ENCODE assay signal across 1 cellular context in genomic region chr2:85420743-85421705, GRCh38.
TF ChIP-seq lines count a peak whose summit lies in the region.

No MANE protein-coding gene starts in this region.

TF ChIP-seq in HepG2, 621 proteins besides CTCF, POLR2A, EP300 and RAD21 (continued from another document and continues in another):
- peak; percentile 20; the same call in 1 of the 2 replicates for TF ChIP-seq CENPBD1 (CRISPR knock-in tag; IDR thresholded peaks at IDR 0.05; ENCODE audit: borderline replicate concordance, low read depth)
- TF ChIP-seq ZNF746 (CRISPR knock-in tag; IDR thresholded peaks at IDR 0.05) = peak; percentile 85
- TF ChIP-seq KAT2B (IDR thresholded peaks at IDR 0.05; ENCODE audit: borderline replicate concordance, low read depth, low read length) = peak; percentile 55; the same call in 1 of the 2 replicates
- TF ChIP-seq ZNF775 (CRISPR knock-in tag; IDR thresholded peaks at IDR 0.05; ENCODE audit: borderline replicate concordance) = peak; percentile 72; the same call in 1 of the 2 replicates
- TF ChIP-seq ZNF773 (CRISPR knock-in tag; IDR thresholded peaks at IDR 0.05; ENCODE audit: borderline replicate concordance) = peak; percentile 88; the same call in 1 of the 2 replicates
- TF ChIP-seq ZNF547 (CRISPR knock-in tag; IDR thresholded peaks at IDR 0.05) = peak; percentile 58; the same call in 1 of the 2 replicates
- peak; percentile 97 for TF ChIP-seq DNMT3B (CRISPR knock-in tag; conservative IDR thresholded peaks at IDR 0.05)
- peak; percentile 63; the same call in 1 of the 2 replicates for TF ChIP-seq RORA (CRISPR knock-in tag; IDR thresholded peaks at IDR 0.05)
- 0 out of 2 replicates have a peak, but pooled peaks have one; percentile 19 for TF ChIP-seq ZBTB8A (CRISPR knock-in tag; IDR thresholded peaks at IDR 0.05; ENCODE audit: borderline replicate concordance, low read depth)
- TF ChIP-seq ARID4A (CRISPR knock-in tag; IDR thresholded peaks at IDR 0.05; ENCODE audit: borderline replicate concordance) = peak; percentile 75; the same call in 1 of the 2 replicates
- peak; percentile 81; the same call in 1 of the 2 replicates for TF ChIP-seq TARDBP (CRISPR knock-in tag; IDR thresholded peaks at IDR 0.05)
- 0 out of 2 replicates have a peak, but pooled peaks have one; percentile 45 for TF ChIP-seq ZNF576 (CRISPR knock-in tag; IDR thresholded peaks at IDR 0.05)
- TF ChIP-seq ZNF138 (CRISPR knock-in tag; IDR thresholded peaks at IDR 0.05; ENCODE audit: low read depth) = no peak
- no peak for TF ChIP-seq ZNF776 (CRISPR knock-in tag; IDR thresholded peaks at IDR 0.05)
- TF ChIP-seq REPIN1 (CRISPR knock-in tag; IDR thresholded peaks at IDR 0.05; ENCODE audit: borderline replicate concordance, low read depth) = peak; percentile 75; the same call in 1 of the 2 replicates
- peak; percentile 64; the same call in 1 of the 2 replicates for TF ChIP-seq ZNF431 (CRISPR knock-in tag; IDR thresholded peaks at IDR 0.05; ENCODE audit: borderline replicate concordance, low read depth)
- no peak for TF ChIP-seq ZNF354B (CRISPR knock-in tag; IDR thresholded peaks at IDR 0.05)
- TF ChIP-seq GTF2F1 (IDR thresholded peaks at IDR 0.05; ENCODE audit: low read length) = no peak
- peak; percentile 88 for TF ChIP-seq IRF2 (CRISPR knock-in tag; IDR thresholded peaks at IDR 0.05)
- no peak for TF ChIP-seq ZZZ3 (CRISPR knock-in tag; IDR thresholded peaks at IDR 0.05; ENCODE audit: borderline replicate concordance)
- peak; percentile 94 for TF ChIP-seq ZNF414 (CRISPR knock-in tag; IDR thresholded peaks at IDR 0.05)
- TF ChIP-seq ZNF691 (CRISPR knock-in tag; IDR thresholded peaks at IDR 0.05; ENCODE audit: borderline replicate concordance, low read depth) = peak; percentile 81; the same call in 1 of the 2 replicates
- TF ChIP-seq NFIB (CRISPR knock-in tag; IDR thresholded peaks at IDR 0.05; ENCODE audit: borderline replicate concordance) = no peak
- peak; percentile 82; the same call in 1 of the 2 replicates for TF ChIP-seq ZNF350 (CRISPR knock-in tag; IDR thresholded peaks at IDR 0.05; ENCODE audit: borderline replicate concordance, low read depth)
- peak; percentile 43; the same call in 1 of the 2 replicates for TF ChIP-seq NR0B2 (CRISPR knock-in tag; IDR thresholded peaks at IDR 0.05)
- peak; percentile 57 for TF ChIP-seq MED8 (CRISPR knock-in tag; IDR thresholded peaks at IDR 0.05; ENCODE audit: insufficient replicate concordance)
- TF ChIP-seq CBX1 (IDR thresholded peaks at IDR 0.05; ENCODE audit: low read depth) = peak; percentile 19
- TF ChIP-seq ZNF556 (CRISPR knock-in tag; IDR thresholded peaks at IDR 0.05; ENCODE audit: borderline replicate concordance) = peak; percentile 89; the same call in 1 of the 2 replicates
- peak; percentile 90; the same call in 1 of the 2 replicates for TF ChIP-seq ZBTB4 (CRISPR knock-in tag; IDR thresholded peaks at IDR 0.05; ENCODE audit: borderline replicate concordance)
- peak; percentile 73 for TF ChIP-seq POGZ (CRISPR knock-in tag; IDR thresholded peaks at IDR 0.05)
- TF ChIP-seq ZNF12 (CRISPR knock-in tag; IDR thresholded peaks at IDR 0.05) = peak; percentile 99
- TF ChIP-seq ZNF713 (CRISPR knock-in tag; IDR thresholded peaks at IDR 0.05) = no peak
- TF ChIP-seq HNRNPH1 (optimal IDR thresholded peaks at IDR 0.05; ENCODE audit: low read depth, low read length) = no peak
- TF ChIP-seq ZMAT5 (CRISPR knock-in tag; IDR thresholded peaks at IDR 0.05; ENCODE audit: borderline replicate concordance, low read depth) = no peak
- TF ChIP-seq BATF2 (CRISPR knock-in tag; IDR thresholded peaks at IDR 0.05) = 0 out of 2 replicates have a peak, but pooled peaks have one; percentile 49
- 0 out of 2 replicates have a peak, but pooled peaks have one; percentile 75 for TF ChIP-seq KIAA2018 (CRISPR knock-in tag; IDR thresholded peaks at IDR 0.05; ENCODE audit: borderline replicate concordance)
- no peak for TF ChIP-seq BRF2 (CRISPR knock-in tag; IDR thresholded peaks at IDR 0.05)
